8 cellular contexts compared by ENCODE assay signal in the genomic region with DNA sequence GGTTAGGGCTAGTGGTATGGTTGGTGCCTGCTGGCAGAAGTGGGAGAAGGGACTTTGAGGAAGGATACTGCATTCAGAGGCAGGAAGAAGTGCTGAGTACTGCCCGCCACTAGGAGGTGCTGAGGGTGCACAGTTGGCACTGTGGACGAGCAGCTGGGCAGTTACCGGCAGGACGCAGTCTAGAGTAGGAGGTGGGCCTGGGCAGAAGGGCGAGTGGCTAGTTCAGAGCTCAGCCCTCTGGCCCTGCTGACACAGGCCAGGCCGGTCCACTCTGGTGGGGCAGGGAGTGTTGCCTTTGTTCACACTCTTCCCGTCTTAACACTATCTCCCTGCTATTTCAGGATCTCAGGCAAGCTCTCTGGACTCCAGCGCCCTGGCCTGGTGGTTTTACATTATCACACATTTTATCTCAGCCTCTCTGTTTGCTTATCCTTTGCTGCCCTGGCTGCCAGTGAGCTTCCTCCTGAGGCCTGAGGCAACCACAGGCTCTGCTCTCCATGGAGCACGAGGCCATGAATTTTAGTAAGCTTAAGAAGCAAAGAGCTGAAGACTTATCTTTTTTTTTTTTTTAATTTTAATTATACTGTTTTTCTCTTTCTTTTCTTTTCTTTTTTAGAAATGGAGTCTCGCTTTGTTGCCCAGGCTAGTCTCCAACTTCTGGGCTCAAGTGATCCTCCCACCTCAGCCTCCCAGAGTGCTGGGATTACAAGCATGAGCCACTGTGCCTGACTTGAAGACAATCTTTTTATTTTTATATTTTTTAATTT. TPM values are rescaled to one million over a fixed set of nuclear protein-coding genes. Genes with fewer than 3 reads are reported as not detected.
DNase-seq lines count a peak whose midpoint lies in the region; ATAC-seq and TF ChIP-seq lines count a peak whose summit lies in the region.

No MANE protein-coding gene starts in this region.

- H3K4me3 ChIP-seq in GM12865 (ENCODE audit: low read depth, low read length) = no peak overlapping the region
- no peak overlapping the region for H3K4me3 ChIP-seq in gastrocnemius medialis

- H3K27me3 Mint-ChIP-seq in T-helper 17 cell = no peaks in the 10 kb centered on the region

- H3K4me1 ChIP-seq in gastrocnemius medialis = no peaks in the 10 kb centered on the region

- peaks cover 7% of the 10 kb centered on the region for H3K4me1 Mint-ChIP-seq in T-helper 17 cell

- ATAC-seq in T-helper 17 cell (peak; percentile 68), gastrocnemius medialis (peak; percentile 93 to 97), HG02840 (IDR thresholded peaks at IDR 0.05; ENCODE audit: low FRiP score, unreplicated experiment) (no peak), HG03469 (IDR thresholded peaks at IDR 0.05; ENCODE audit: unreplicated experiment) (no peak)

- H3K36me3 ChIP-seq in gastrocnemius medialis = peaks cover 0 to 72% of the 10 kb centered on the region in 2 donors

- H3K27ac Mint-ChIP-seq in T-helper 17 cell = no peak overlapping the region

- H3K9me3 ChIP-seq in T-helper 17 cell (ENCODE audit: control insufficient read depth, low read length, poor library complexity, severe bottlenecking) (no peaks in the 10 kb centered on the region), gastrocnemius medialis (no peaks in the 10 kb centered on the region)

- H3K4me3 Mint-ChIP-seq in T-helper 17 cell = no peak overlapping the region

- peaks cover 14% of the 10 kb centered on the region for H3K36me3 Mint-ChIP-seq in T-helper 17 cell (ENCODE audit: low read depth)

- H3K27ac ChIP-seq in gastrocnemius medialis = peak overlapping the region in 3 of 4 donors; percentile 39 to 46 (median 41)

- no peaks in the 10 kb centered on the region for H3K27me3 ChIP-seq in gastrocnemius medialis

- DNase-seq in GM12865 (ENCODE audit: low read depth) = peak; percentile 55
- peak; percentile 58 for DNase-seq in NCI-H146 (lab: John Stamatoyannopoulos, UW)
- no peak for DNase-seq in T-helper 17 cell
- DNase-seq in T47D (ENCODE audit: low read depth in 1 of 2, low spot score in 1 of 2) = peak; percentile 64 to 91
- peak; percentile 94 for DNase-seq in iPS-NIHi7 (ENCODE audit: extremely low spot score)
- DNase-seq in gastrocnemius medialis = peak; percentile 68 to 71

- TF ChIP-seq POLR2A in gastrocnemius medialis (IDR thresholded peaks at IDR 0.05) = no peak

- TF ChIP-seq CTCF in GM12865 (IDR thresholded peaks at IDR 0.05; ENCODE audit: insufficient read depth, low read depth, low read length, missing control alignments) = peak; percentile 75
- TF ChIP-seq CTCF in gastrocnemius medialis (IDR thresholded peaks at IDR 0.05 in 4 of 5, conservative IDR thresholded peaks at IDR 0.05 in 1 of 5) = peak; percentile 59 to 85 (median 77)

- intact Hi-C loops in gastrocnemius medialis (cut with DNase I; ENCODE audit: low total_unique reads) = loop anchor here (10.0 kb wide), 2 partner anchors 69 to 119 kb away; a partner anchor contains a TSS

- in situ Hi-C loops in T47D (cut with HindIII; ENCODE audit: low pct_unique_long_range_greater_than_20kb, low sequenced_read_pairs) = no loop called here
- in situ Hi-C loops in gastrocnemius medialis (cut with MboI; ENCODE audit: low sequenced_read_pairs in 4 of 4) = loop anchor here in 1 of 4 donors (10.0 kb wide), 1 partner anchor 119 kb away; a partner anchor contains a TSS

RNA-seq across cellular contexts. Expression of a gene that starts 26.9 kb away (rescaled TPM):
- total RNA-seq in T-helper 17 cell = 10 to 100 TPM; 18.9 to 25.4 TPM
- total RNA-seq in gastrocnemius medialis = 10 to 100 TPM; 22.1 to 41.1 (median 28.7) TPM

RNA-seq across cellular contexts. Expression of a gene that starts 27.1 kb away (rescaled TPM):
- total RNA-seq in T-helper 17 cell (100 to 1,000 TPM; 159 to 160 TPM), gastrocnemius medialis (10 to 100 TPM; 40.1 to 59.7 (median 45.4) TPM)

RNA-seq across cellular contexts. Expression of a gene that starts 31.5 kb away (rescaled TPM):
- total RNA-seq in T-helper 17 cell (10 to 100 TPM; 40.0 to 57.0 TPM), gastrocnemius medialis (100 to 1,000 TPM in 1 of 4 donors, 10 to 100 TPM in 3; 73.3 to 109 (median 84.7) TPM)

Comparison
In these comparisons a context has a peak if more than half of its experiments do, and no peak if none do; other contexts are left out.
1. DNase-seq: peak in GM12865 (single experiment), NCI-H146 (single experiment), T47D (2 of 2), iPS-NIHi7 (single experiment) and gastrocnemius medialis (2 of 2); none in T-helper 17 cell (0 of 3).
2. ATAC-seq: peak in T-helper 17 cell (single experiment) and gastrocnemius medialis (2 of 2); none in HG02840 (single experiment) and HG03469 (single experiment).